1 cellular context compared by ENCODE assay signal in genomic region chr13:44407891-44408290, GRCh38.
TF ChIP-seq lines count a peak whose summit lies in the region.

No MANE protein-coding gene starts in this region.

TF ChIP-seq in HCT116, 20 proteins besides CTCF, POLR2A, EP300 and RAD21 (continued from another document):
- TF ChIP-seq EZH2phosphoT487 (IDR thresholded peaks at IDR 0.05; ENCODE audit: borderline replicate concordance) (no peak), ZFX (IDR thresholded peaks at IDR 0.05) (no peak), SP1 (IDR thresholded peaks at IDR 0.05; ENCODE audit: low read depth) (no peak), TCF7L2 (IDR thresholded peaks at IDR 0.05; ENCODE audit: borderline replicate concordance, extremely low read depth, insufficient read depth, insufficient read length) (no peak), ZNF274 (IDR thresholded peaks at IDR 0.05; ENCODE audit: low read depth, low read length) (no peak), EGR1 (IDR thresholded peaks at IDR 0.05; ENCODE audit: low read depth) (no peak), ELF1 (IDR thresholded peaks at IDR 0.05; ENCODE audit: borderline replicate concordance, low read depth) (no peak), POLR2AphosphoS5 (IDR thresholded peaks at IDR 0.05; ENCODE audit: low read depth, low read length) (no peak), CBX3 (IDR thresholded peaks at IDR 0.05; ENCODE audit: low read depth) (no peak), REST (IDR thresholded peaks at IDR 0.05; ENCODE audit: low read depth) (no peak)
